1 cellular context compared by ENCODE assay signal in the genomic region with DNA sequence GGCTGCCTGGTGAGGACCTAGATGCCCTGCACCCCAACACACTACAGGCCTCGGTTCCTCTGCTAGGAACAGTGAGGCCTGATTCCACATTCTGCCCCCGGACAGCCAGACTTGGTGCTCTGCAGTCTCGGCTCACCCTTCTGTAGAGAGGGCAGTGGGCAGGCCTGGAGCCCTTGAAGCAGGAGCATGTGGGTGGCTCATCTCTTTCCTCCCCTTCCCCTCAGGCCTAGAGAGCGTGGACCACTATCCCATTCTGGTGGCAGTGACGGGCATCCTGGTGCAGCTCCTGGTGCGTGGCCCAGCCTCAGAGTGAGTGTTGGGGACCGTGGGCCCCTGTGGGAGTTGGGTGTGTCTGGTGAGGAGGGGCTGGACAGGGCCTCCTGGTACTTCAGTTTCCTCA.
TF ChIP-seq lines count a peak whose summit lies in the region.

No MANE protein-coding gene starts in this region.

TF ChIP-seq in IMR-90, 13 proteins besides CTCF, POLR2A, EP300 and RAD21 (continued from another document):
- TF ChIP-seq, protein P1, sequence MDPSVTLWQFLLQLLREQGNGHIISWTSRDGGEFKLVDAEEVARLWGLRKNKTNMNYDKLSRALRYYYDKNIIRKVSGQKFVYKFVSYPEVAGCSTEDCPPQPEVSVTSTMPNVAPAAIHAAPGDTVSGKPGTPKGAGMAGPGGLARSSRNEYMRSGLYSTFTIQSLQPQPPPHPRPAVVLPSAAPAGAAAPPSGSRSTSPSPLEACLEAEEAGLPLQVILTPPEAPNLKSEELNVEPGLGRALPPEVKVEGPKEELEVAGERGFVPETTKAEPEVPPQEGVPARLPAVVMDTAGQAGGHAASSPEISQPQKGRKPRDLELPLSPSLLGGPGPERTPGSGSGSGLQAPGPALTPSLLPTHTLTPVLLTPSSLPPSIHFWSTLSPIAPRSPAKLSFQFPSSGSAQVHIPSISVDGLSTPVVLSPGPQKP (IDR thresholded peaks at IDR 0.05; ENCODE audit: borderline replicate concordance, low read depth, low read length), result no peak
- TF ChIP-seq MXI1 (IDR thresholded peaks at IDR 0.05; ENCODE audit: borderline replicate concordance, low read depth, low read length), result no peak
TF ChIP-seq in IMR-90: peak in this region for 0.
